1 cellular context compared by ENCODE assay signal in the genomic region with DNA sequence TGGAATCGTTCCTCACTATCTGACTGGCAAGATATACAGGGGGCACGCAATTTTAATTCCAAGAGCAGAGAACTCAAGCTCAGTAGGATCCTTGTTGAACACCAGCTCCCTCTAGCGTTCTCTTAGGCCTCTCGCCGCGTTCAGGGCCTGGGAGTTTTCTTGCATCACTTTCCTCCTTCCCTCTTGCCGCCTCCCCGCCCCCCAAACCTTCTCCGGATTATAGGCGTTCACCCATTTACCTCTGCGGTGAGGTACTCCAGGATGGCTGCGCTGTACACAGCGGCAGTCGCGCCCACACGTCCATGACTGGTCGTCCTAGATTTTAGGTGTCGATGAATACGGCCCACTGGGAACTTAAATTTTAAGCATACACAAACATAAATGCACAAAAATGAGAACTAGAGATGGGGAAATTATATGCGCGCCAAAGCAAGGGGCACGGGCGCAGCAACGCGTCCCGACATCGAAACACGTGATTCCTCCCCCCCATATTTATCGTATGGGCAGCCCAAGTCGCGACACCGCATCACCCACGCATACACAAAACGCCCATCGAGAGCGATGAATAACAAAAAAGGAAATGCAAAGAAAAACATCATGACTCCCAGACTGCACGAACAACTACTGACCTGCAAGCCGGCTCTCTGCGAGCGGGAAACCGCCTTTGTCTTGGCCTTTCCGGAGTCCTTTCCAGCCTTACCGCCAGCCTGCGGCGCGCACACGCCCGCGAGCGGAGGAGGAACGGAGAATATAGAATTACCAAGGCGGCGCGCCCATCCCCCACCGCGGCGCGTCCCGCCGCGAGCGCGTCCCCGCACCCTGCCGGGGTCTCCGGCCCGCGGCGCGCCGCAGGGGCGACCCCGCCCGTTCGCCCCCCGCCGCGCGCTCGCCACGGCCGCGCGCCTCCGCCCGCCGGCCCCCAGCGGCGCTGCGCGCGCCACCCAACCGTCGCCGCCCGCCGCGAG.
TF ChIP-seq lines count a peak whose summit lies in the region.

No MANE protein-coding gene starts in this region.

TF ChIP-seq in K562, 482 proteins besides CTCF, POLR2A, EP300 and RAD21 (continued from another document and continues in another):
- TF ChIP-seq, protein P1, sequence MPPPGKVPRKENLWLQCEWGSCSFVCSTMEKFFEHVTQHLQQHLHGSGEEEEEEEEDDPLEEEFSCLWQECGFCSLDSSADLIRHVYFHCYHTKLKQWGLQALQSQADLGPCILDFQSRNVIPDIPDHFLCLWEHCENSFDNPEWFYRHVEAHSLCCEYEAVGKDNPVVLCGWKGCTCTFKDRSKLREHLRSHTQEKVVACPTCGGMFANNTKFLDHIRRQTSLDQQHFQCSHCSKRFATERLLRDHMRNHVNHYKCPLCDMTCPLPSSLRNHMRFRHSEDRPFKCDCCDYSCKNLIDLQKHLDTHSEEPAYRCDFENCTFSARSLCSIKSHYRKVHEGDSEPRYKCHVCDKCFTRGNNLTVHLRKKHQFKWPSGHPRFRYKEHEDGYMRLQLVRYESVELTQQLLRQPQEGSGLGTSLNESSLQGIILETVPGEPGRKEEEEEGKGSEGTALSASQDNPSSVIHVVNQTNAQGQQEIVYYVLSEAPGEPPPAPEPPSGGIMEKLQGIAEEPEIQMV (tag; conservative IDR thresholded peaks at IDR 0.05; ENCODE audit: low read depth), result no peak
- peak; percentile 23; the same call in 1 of the 2 replicates for TF ChIP-seq NFIC (IDR thresholded peaks at IDR 0.05)
- no peak for TF ChIP-seq MYBL2 (IDR thresholded peaks at IDR 0.05; ENCODE audit: low read depth)
- TF ChIP-seq MYBL2 (CRISPR knock-in tag; IDR thresholded peaks at IDR 0.05; ENCODE audit: borderline replicate concordance), result no peak
- TF ChIP-seq HMGXB4 (CRISPR knock-in tag; IDR thresholded peaks at IDR 0.05), result no peak
- TF ChIP-seq CREM (IDR thresholded peaks at IDR 0.05; ENCODE audit: low read depth), result peak; percentile 57
- no peak for TF ChIP-seq ZNF778 (CRISPR knock-in tag; IDR thresholded peaks at IDR 0.05)
- no peak for TF ChIP-seq PCBP2 (IDR thresholded peaks at IDR 0.05; ENCODE audit: low read depth, low read length, poor library complexity, severe bottlenecking)
- no peak for TF ChIP-seq CBX1 (IDR thresholded peaks at IDR 0.05; ENCODE audit: low read depth)
- TF ChIP-seq, protein P2, sequence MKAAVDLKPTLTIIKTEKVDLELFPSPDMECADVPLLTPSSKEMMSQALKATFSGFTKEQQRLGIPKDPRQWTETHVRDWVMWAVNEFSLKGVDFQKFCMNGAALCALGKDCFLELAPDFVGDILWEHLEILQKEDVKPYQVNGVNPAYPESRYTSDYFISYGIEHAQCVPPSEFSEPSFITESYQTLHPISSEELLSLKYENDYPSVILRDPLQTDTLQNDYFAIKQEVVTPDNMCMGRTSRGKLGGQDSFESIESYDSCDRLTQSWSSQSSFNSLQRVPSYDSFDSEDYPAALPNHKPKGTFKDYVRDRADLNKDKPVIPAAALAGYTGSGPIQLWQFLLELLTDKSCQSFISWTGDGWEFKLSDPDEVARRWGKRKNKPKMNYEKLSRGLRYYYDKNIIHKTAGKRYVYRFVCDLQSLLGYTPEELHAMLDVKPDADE (conservative IDR thresholded peaks at IDR 0.05; ENCODE audit: control insufficient read depth, low read depth, low read length), result peak; percentile 33; the same call in 1 of the 2 replicates
- TF ChIP-seq, protein P3, sequence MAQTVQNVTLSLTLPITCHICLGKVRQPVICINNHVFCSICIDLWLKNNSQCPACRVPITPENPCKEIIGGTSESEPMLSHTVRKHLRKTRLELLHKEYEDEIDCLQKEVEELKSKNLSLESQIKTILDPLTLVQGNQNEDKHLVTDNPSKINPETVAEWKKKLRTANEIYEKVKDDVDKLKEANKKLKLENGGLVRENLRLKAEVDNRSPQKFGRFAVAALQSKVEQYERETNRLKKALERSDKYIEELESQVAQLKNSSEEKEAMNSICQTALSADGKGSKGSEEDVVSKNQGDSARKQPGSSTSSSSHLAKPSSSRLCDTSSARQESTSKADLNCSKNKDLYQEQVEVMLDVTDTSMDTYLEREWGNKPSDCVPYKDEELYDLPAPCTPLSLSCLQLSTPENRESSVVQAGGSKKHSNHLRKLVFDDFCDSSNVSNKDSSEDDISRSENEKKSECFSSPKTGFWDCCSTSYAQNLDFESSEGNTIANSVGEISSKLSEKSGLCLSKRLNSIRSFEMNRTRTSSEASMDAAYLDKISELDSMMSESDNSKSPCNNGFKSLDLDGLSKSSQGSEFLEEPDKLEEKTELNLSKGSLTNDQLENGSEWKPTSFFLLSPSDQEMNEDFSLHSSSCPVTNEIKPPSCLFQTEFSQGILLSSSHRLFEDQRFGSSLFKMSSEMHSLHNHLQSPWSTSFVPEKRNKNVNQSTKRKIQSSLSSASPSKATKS (CRISPR knock-in tag; IDR thresholded peaks at IDR 0.05), result no peak
- no peak for TF ChIP-seq ZNF717 (CRISPR knock-in tag; IDR thresholded peaks at IDR 0.05)
- 0 out of 2 replicates have a peak, but pooled peaks have one; percentile 9 for TF ChIP-seq BHLHE40 (IDR thresholded peaks at IDR 0.05; ENCODE audit: low read length)
- TF ChIP-seq NFE2L1 (tag; IDR thresholded peaks at IDR 0.05; ENCODE audit: borderline replicate concordance, low read depth), result no peak
- peak; percentile 41 for TF ChIP-seq HDAC3 (IDR thresholded peaks at IDR 0.05; ENCODE audit: borderline replicate concordance, partially characterized antibody)
- TF ChIP-seq POLR2G (IDR thresholded peaks at IDR 0.05; ENCODE audit: low read depth, low read length), result peak; percentile 92
- TF ChIP-seq KDM4B (IDR thresholded peaks at IDR 0.05; ENCODE audit: borderline replicate concordance in 2 of 2, low read depth in 1 of 2), result peak in 1 of 2 experiments; percentile 78; a peak in 1 of 4 replicates
- TF ChIP-seq MBD2 (IDR thresholded peaks at IDR 0.05; ENCODE audit: borderline replicate concordance, low read depth), result no peak
- no peak for TF ChIP-seq RBM39 (optimal IDR thresholded peaks at IDR 0.05; ENCODE audit: low read depth, low read length)
- TF ChIP-seq HMG20B (CRISPR knock-in tag; IDR thresholded peaks at IDR 0.05), result no peak
- no peak for TF ChIP-seq ZNF398 (CRISPR knock-in tag; IDR thresholded peaks at IDR 0.05)
- TF ChIP-seq RNF2 (IDR thresholded peaks at IDR 0.05), result no peak
- TF ChIP-seq TAF7 (tag; IDR thresholded peaks at IDR 0.05), result no peak
- TF ChIP-seq ZNF584 (CRISPR knock-in tag; IDR thresholded peaks at IDR 0.05; ENCODE audit: low read depth), result no peak
- TF ChIP-seq ZC3H11A (IDR thresholded peaks at IDR 0.05; ENCODE audit: low read depth, low read length), result no peak
- no peak for TF ChIP-seq RUNX1 (IDR thresholded peaks at IDR 0.05; ENCODE audit: low read depth)
- TF ChIP-seq FOSL1 (tag; conservative IDR thresholded peaks at IDR 0.05), result no peak
- TF ChIP-seq CHD7 (IDR thresholded peaks at IDR 0.05; ENCODE audit: low read depth, low read length), result no peak
- no peak; the same call in 1 of the 2 replicates for TF ChIP-seq HNRNPL (IDR thresholded peaks at IDR 0.05; ENCODE audit: low read depth, low read length)
- TF ChIP-seq NR3C1 (CRISPR knock-in tag; IDR thresholded peaks at IDR 0.05), result 0 out of 2 replicates have a peak, but pooled peaks have one; percentile 35
- TF ChIP-seq CCAR2 (IDR thresholded peaks at IDR 0.05; ENCODE audit: low read depth, low read length), result no peak
- peak; percentile 32 for TF ChIP-seq CHD1 (IDR thresholded peaks at IDR 0.05; ENCODE audit: low read length)
- TF ChIP-seq THAP7 (CRISPR knock-in tag; IDR thresholded peaks at IDR 0.05), result no peak
- peak; percentile 58 for TF ChIP-seq ARID1B (IDR thresholded peaks at IDR 0.05)
